ENCODE assay signal across 8 cellular contexts in the genomic region with DNA sequence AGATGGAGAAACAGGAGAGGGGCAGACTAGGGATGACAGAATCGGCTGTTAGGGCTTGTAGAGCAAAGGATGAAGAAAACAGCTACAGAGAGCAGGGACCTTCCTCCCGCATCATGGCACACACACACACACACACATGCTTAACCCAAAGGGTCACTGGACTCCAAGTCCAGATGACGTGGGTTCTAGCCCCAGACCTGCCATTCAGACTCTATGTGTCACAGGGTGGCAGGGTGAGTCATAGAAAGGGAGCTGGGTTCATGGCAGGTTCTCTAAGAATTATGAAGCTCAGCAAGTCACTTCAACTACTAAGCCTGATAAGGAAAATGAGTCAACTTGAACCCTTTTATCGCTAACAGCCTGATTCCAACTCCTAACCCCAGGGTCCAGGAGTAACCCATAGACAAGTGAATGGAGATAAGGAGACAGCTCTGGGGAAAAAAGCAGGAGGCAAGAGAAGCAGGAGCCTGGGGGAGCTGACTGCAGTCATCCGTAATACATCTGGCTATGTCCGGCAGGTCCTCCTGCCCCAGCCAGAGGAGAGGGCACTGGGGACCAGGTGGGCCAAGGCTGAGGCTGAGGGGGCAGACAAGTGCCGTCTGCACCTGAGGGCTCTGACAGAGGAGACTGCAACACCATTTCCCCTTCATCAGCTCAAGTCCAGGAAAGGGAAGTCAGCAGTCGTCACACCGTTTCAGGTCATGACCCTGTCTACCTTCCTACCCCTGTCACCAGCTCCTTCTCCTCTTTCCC. TPM values are rescaled to one million over a fixed set of nuclear protein-coding genes. Genes with fewer than 3 reads are reported as not detected.
A peak's percentile ranks its signal among the peaks of the same experiment; 100 is the strongest.
DNase-seq lines count a peak whose midpoint lies in the region; ATAC-seq, FAIRE-seq and TF ChIP-seq lines count a peak whose summit lies in the region.

No MANE protein-coding gene starts in this region.

- peak; percentile 54 to 55 for DNase-seq in activated CD4-positive, alpha-beta T cell treated with anti-CD3 and anti-CD28 coated beads for 4 hours
- no peak for DNase-seq in activated CD4-positive, alpha-beta T cell treated with anti-CD3 and anti-CD28 coated beads for 1 hour
- no peak for DNase-seq in activated CD4-positive, alpha-beta T cell treated with anti-CD3 and anti-CD28 coated beads, Interleukin-2, amount 10 ng/mL, durations not matched to agents 7 days and 5 days
- DNase-seq in fibroblast of pulmonary artery (ENCODE audit: low read depth): peak; percentile 97
- peak; percentile 99 for DNase-seq in small intestine
- DNase-seq in progenitor cell of endocrine pancreas (ENCODE audit: low spot score, unreplicated experiment): no peak

- H3K9me3 Mint-ChIP-seq in activated CD4-positive, alpha-beta T cell treated with anti-CD3 and anti-CD28 coated beads, Interleukin-2, amount 10 ng/mL, durations not matched to agents 7 days and 5 days: no peaks in the 10 kb centered on the region
- no peaks in the 10 kb centered on the region for H3K9me3 Mint-ChIP-seq in progenitor cell of endocrine pancreas (ENCODE audit: low read depth)

- WGBS in small intestine, 3 donors: 11 to 44% (median 30%) methylated on average over 8 to 9 of the region's 9 CpGs

- TF ChIP-seq CTCF in fibroblast of pulmonary artery (IDR thresholded peaks at IDR 0.05; ENCODE audit: low read length, missing control alignments) (no peak), progenitor cell of endocrine pancreas (IDR thresholded peaks at IDR 0.05; ENCODE audit: unreplicated experiment) (no peak)

- peak overlapping the region; percentile 83 for H3K27ac Mint-ChIP-seq in activated CD4-positive, alpha-beta T cell treated with anti-CD3 and anti-CD28 coated beads, Interleukin-2, amount 10 ng/mL, durations not matched to agents 7 days and 5 days
- H3K27ac Mint-ChIP-seq in progenitor cell of endocrine pancreas: no peak overlapping the region

- H3K36me3 ChIP-seq in small intestine (ENCODE audit: control insufficient read depth in 2 of 2, insufficient read depth in 2 of 2, low read length in 2 of 2): no peaks in the 10 kb centered on the region

- H3K4me3 Mint-ChIP-seq in activated CD4-positive, alpha-beta T cell treated with anti-CD3 and anti-CD28 coated beads, Interleukin-2, amount 10 ng/mL, durations not matched to agents 7 days and 5 days: no peak overlapping the region
- no peak overlapping the region for H3K4me3 Mint-ChIP-seq in progenitor cell of endocrine pancreas (ENCODE audit: low read depth)

- H3K36me3 Mint-ChIP-seq in activated CD4-positive, alpha-beta T cell treated with anti-CD3 and anti-CD28 coated beads, Interleukin-2, amount 10 ng/mL, durations not matched to agents 7 days and 5 days (ENCODE audit: low read depth): no peaks in the 10 kb centered on the region
- H3K36me3 Mint-ChIP-seq in progenitor cell of endocrine pancreas (ENCODE audit: insufficient read depth): no peaks in the 10 kb centered on the region

- CTCF ChIA-PET in activated CD4-positive, alpha-beta T cell treated with anti-CD3 and anti-CD28 coated beads, Interleukin-2, amount 10 ng/mL, durations not matched to agents 7 days and 5 days (lab: Charles Lee): interaction anchor here (0.5 to 3.2 kb wide), 10 partner anchors 10 to 569 kb away, joined by 3 to 24 read pairs (median 3); a partner anchor contains a TSS

- no peaks in the 10 kb centered on the region for H3K27me3 ChIP-seq in small intestine (ENCODE audit: control insufficient read depth in 2 of 2, insufficient read depth in 2 of 2, low read length in 2 of 2)

- H3K4me3 ChIP-seq in fibroblast of pulmonary artery (replicated peaks; ENCODE audit: low read depth, low read length) (no peak overlapping the region), small intestine (ENCODE audit: low read depth in 1 of 2, low read length in 2 of 2) (no peak overlapping the region)

- no peaks in the 10 kb centered on the region for H3K9me3 ChIP-seq in small intestine (ENCODE audit: control insufficient read depth, low read depth)

- FAIRE-seq in small intestine (lab: Jason Lieb, UNC): peak; percentile 36

- POLR2A ChIA-PET in activated CD4-positive, alpha-beta T cell treated with anti-CD3 and anti-CD28 coated beads, Interleukin-2, amount 10 ng/mL, durations not matched to agents 7 days and 5 days (lab: Charles Lee): no interaction called here

- H3K27me3 Mint-ChIP-seq in activated CD4-positive, alpha-beta T cell treated with anti-CD3 and anti-CD28 coated beads, Interleukin-2, amount 10 ng/mL, durations not matched to agents 7 days and 5 days: no peaks in the 10 kb centered on the region
- peaks cover 4% of the 10 kb centered on the region for H3K27me3 Mint-ChIP-seq in progenitor cell of endocrine pancreas

- H3K4me1 Mint-ChIP-seq in activated CD4-positive, alpha-beta T cell treated with anti-CD3 and anti-CD28 coated beads, Interleukin-2, amount 10 ng/mL, durations not matched to agents 7 days and 5 days: peaks cover 48% of the 10 kb centered on the region
- H3K4me1 Mint-ChIP-seq in progenitor cell of endocrine pancreas (ENCODE audit: low read depth): peaks cover 12% of the 10 kb centered on the region

- ATAC-seq in GM19395 (IDR thresholded peaks at IDR 0.05; ENCODE audit: unreplicated experiment): no peak
- no peak for ATAC-seq in GM21390 (IDR thresholded peaks at IDR 0.05; ENCODE audit: unreplicated experiment)

- H3K4me1 ChIP-seq in small intestine (ENCODE audit: control insufficient read depth in 2 of 2, insufficient read depth in 1 of 2, low read depth in 1 of 2, low read length in 1 of 2): peaks cover 6% of the 10 kb centered on the region in 2 donors

- peak overlapping the region; percentile 87 to 90 for H3K27ac ChIP-seq in small intestine (ENCODE audit: low read depth in 1 of 2, low read length in 1 of 2)

RNA-seq across cellular contexts. Expression of a gene that starts 3.6 kb away (rescaled TPM):
- total RNA-seq in activated CD4-positive, alpha-beta T cell treated with anti-CD3 and anti-CD28 coated beads, Interleukin-2, amount 10 ng/mL, durations not matched to agents 7 days and 5 days: 10 to 100 TPM; 59.3 to 64.4 TPM
- polyA plus RNA-seq in small intestine: 100 to 1,000 TPM in 1 of 3 donors, 10 to 100 TPM in 2; 77.2 to 102 (median 92.9) TPM
- 67.5 and 68.8 TPM in 2 replicates for total RNA-seq in progenitor cell of endocrine pancreas

RNA-seq across cellular contexts. Expression of a gene that starts 29.9 kb away (rescaled TPM):
- total RNA-seq in activated CD4-positive, alpha-beta T cell treated with anti-CD3 and anti-CD28 coated beads, Interleukin-2, amount 10 ng/mL, durations not matched to agents 7 days and 5 days: under 1 TPM; 0.54 to 0.67 TPM
- polyA plus RNA-seq in small intestine: 10 to 100 TPM; 12.3 to 18.9 (median 14.4) TPM
- total RNA-seq in progenitor cell of endocrine pancreas: 14.3 and 23.1 TPM in 2 replicates

RNA-seq across cellular contexts. Expression of a gene that starts 35.0 kb away (rescaled TPM):
- total RNA-seq in activated CD4-positive, alpha-beta T cell treated with anti-CD3 and anti-CD28 coated beads, Interleukin-2, amount 10 ng/mL, durations not matched to agents 7 days and 5 days: not detected
- polyA plus RNA-seq in small intestine: 100 to 1,000 TPM in 2 of 3 donors, 10 to 100 TPM in 1; 48.0 to 167 (median 105) TPM
- 40.5 and 44.0 TPM in 2 replicates for total RNA-seq in progenitor cell of endocrine pancreas

RNA-seq across cellular contexts. Expression of a gene that starts 38.5 kb away (rescaled TPM):
- total RNA-seq in activated CD4-positive, alpha-beta T cell treated with anti-CD3 and anti-CD28 coated beads, Interleukin-2, amount 10 ng/mL, durations not matched to agents 7 days and 5 days: not detected
- 10 to 100 TPM; 56.5 to 80.9 (median 65.5) TPM for polyA plus RNA-seq in small intestine
- 17.8 and 18.3 TPM in 2 replicates for total RNA-seq in progenitor cell of endocrine pancreas

Comparison
In these comparisons a context has a peak if more than half of its experiments do, and no peak if none do; other contexts are left out.
1. DNase-seq: peak in activated CD4-positive, alpha-beta T cell treated with anti-CD3 and anti-CD28 coated beads for 4 hours (2 of 2), fibroblast of pulmonary artery (single experiment) and small intestine (single experiment); none in activated CD4-positive, alpha-beta T cell treated with anti-CD3 and anti-CD28 coated beads for 1 hour (single experiment), activated CD4-positive, alpha-beta T cell treated with anti-CD3 and anti-CD28 coated beads, Interleukin-2, amount 10 ng/mL, durations not matched to agents 7 days and 5 days (single experiment) and progenitor cell of endocrine pancreas (single experiment).
2. RNA of a gene that starts 35.0 kb away (total RNA-seq): 40.5 to 44.0 TPM in progenitor cell of endocrine pancreas; not detected in activated CD4-positive, alpha-beta T cell treated with anti-CD3 and anti-CD28 coated beads, Interleukin-2, amount 10 ng/mL, durations not matched to agents 7 days and 5 days; every median in the first group is over 10 times any median in the second.